Comparison of ENCODE assay signal across 17 cellular contexts in the genomic region with DNA sequence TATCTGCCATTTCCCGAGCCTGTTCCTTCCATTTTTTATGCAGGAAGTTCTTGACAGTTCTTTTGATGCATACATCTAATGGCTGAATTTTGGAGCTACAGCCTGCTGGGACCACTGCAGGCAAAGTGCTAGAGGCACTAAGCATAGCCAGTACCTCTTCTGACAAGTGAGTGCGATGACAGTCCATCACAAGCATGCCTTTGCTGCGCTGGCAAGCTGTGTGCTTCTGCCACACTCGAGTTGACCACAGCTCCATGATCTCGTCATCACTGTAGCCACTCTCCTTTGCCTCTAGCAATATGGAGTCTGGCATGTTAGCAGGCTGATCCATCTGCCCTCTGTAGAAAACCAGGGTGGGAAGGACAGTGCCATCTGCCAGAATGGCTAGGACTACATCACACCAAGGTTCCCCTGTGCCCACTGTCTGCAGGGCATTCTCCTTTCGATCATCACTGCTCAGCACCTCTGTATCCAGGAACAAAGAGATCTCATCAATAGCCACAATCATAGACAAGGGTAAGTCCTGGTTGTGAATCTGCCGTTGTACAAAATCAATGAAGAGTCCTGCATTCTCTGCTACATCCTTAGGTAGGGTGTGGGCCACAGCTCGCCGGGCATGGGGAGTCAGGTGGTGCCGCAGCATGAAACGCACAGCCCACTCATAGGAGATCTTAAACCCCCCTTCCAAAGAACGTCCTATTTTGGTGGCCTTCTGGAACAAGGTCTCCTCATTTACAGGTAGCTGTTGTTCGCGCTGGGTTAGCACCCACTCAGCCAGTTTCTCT. TPM values are rescaled to one million over a fixed set of nuclear protein-coding genes. Genes with fewer than 3 reads are reported as not detected.
A peak's percentile ranks its signal among the peaks of the same experiment; 100 is the strongest.
DNase-seq lines count a peak whose midpoint lies in the region; ATAC-seq and TF ChIP-seq lines count a peak whose summit lies in the region.
"Had no signal": no experiment of that assay in that cellular context is flagged by ENCODE, and none has a peak within 500 bp of the region (broad histone marks: within the 10 kb centered on the region; RNA-seq: fewer than 3 reads in every experiment).

No MANE protein-coding gene starts in this region.

- H3K4me1 ChIP-seq in right atrium auricular region (peaks cover 0 to 10% of the 10 kb centered on the region in 2 donors), upper lobe of right lung (peaks cover 8% of the 10 kb centered on the region)

- no peak for DNase-seq in Right ventricle myocardium superior
- DNase-seq in right atrium auricular region (ENCODE audit: low spot score) = no peak
- no peak for DNase-seq in T-helper 17 cell
- DNase-seq in left cardiac atrium = no peak
- DNase-seq in upper lobe of right lung = no peak
- DNase-seq: DMS79; kidney; mesenchymal stem cell; NCI-H1105; NCI-H2081 treated with DMSO at 0.1 percent for 48 hours; stimulated activated CD4-positive, alpha-beta T cell treated with anti-CD3 and anti-CD28 coated beads, Interleukin-4, amount 100 ng/mL, for 4 hours had no signal

- peak overlapping the region; percentile 65 for H3K27ac Mint-ChIP-seq in T-helper 17 cell
- H3K27ac Mint-ChIP-seq: nephron, progenitor cell of endocrine pancreas had no signal

- H3K4me1 Mint-ChIP-seq in T-helper 17 cell = peaks cover 14% of the 10 kb centered on the region

- no peak for TF ChIP-seq CTCF in right atrium auricular region (IDR thresholded peaks at IDR 0.05)
- TF ChIP-seq CTCF in upper lobe of right lung (IDR thresholded peaks at IDR 0.05) = no peak

- peaks cover 8% of the 10 kb centered on the region for H3K36me3 Mint-ChIP-seq in T-helper 17 cell (ENCODE audit: low read depth)

- H3K9me3 ChIP-seq in right atrium auricular region (no peaks in the 10 kb centered on the region), T-helper 17 cell (ENCODE audit: control insufficient read depth, low read length, poor library complexity, severe bottlenecking) (no peaks in the 10 kb centered on the region), upper lobe of right lung (no peaks in the 10 kb centered on the region)

- H3K36me3 ChIP-seq in right atrium auricular region = peaks cover 91% of the 10 kb centered on the region
- peaks cover 98% of the 10 kb centered on the region for H3K36me3 ChIP-seq in upper lobe of right lung

- intact Hi-C loops in Right ventricle myocardium superior (cut with DNase I) (no loop called here), left cardiac atrium (cut with DNase I) (no loop called here), upper lobe of right lung (cut with DNase I) (no loop called here)

- H3K27ac ChIP-seq in right atrium auricular region = peak overlapping the region in 1 of 2 donors; percentile 12
- no peak overlapping the region for H3K27ac ChIP-seq in upper lobe of right lung

- no peaks in the 10 kb centered on the region for H3K27me3 Mint-ChIP-seq in T-helper 17 cell
- H3K27me3 Mint-ChIP-seq: progenitor cell of endocrine pancreas had no signal

- no peaks in the 10 kb centered on the region for H3K27me3 ChIP-seq in right atrium auricular region
- no peaks in the 10 kb centered on the region for H3K27me3 ChIP-seq in upper lobe of right lung

- H3K4me3 Mint-ChIP-seq in T-helper 17 cell = no peak overlapping the region
- H3K4me3 Mint-ChIP-seq: nephron had no signal

- ATAC-seq in Right ventricle myocardium superior (ENCODE audit: poor library complexity) (peak; percentile 63), T-helper 17 cell (no peak), left cardiac atrium (peak; percentile 60 to 76), upper lobe of right lung (peak; percentile 13), GM21515 (IDR thresholded peaks at IDR 0.05; ENCODE audit: unreplicated experiment) (no peak), HG02970 (IDR thresholded peaks at IDR 0.05; ENCODE audit: low FRiP score, unreplicated experiment) (no peak), HG03442 (IDR thresholded peaks at IDR 0.05; ENCODE audit: unreplicated experiment) (no peak)

- H3K4me3 ChIP-seq in right atrium auricular region = no peak overlapping the region
- H3K4me3 ChIP-seq in upper lobe of right lung = no peak overlapping the region
- H3K4me3 ChIP-seq: smooth muscle cell had no signal

RNA-seq across cellular contexts. Expression of gene PSMB4, which starts 6.0 kb away (rescaled TPM):
- 177 TPM for total RNA-seq in Right ventricle myocardium superior
- total RNA-seq in right atrium auricular region = 100 to 1,000 TPM; 179 to 204 TPM
- 100 to 1,000 TPM; 283 to 299 TPM for total RNA-seq in T-helper 17 cell
- total RNA-seq in left cardiac atrium = 100 to 1,000 TPM; 163 to 197 TPM
- 177 TPM for total RNA-seq in upper lobe of right lung

RNA-seq across cellular contexts. Expression of gene SELENBP1, which starts 32.9 kb away (rescaled TPM):
- total RNA-seq in Right ventricle myocardium superior (119 TPM), right atrium auricular region (10 to 100 TPM; 41.7 to 43.6 TPM), T-helper 17 cell (not detected), left cardiac atrium (10 to 100 TPM; 30.6 to 82.2 TPM), upper lobe of right lung (321 TPM)

RNA-seq across cellular contexts. Expression of gene POGZ, which starts 53.9 kb away (rescaled TPM):
- total RNA-seq in Right ventricle myocardium superior (42.0 TPM), right atrium auricular region (10 to 100 TPM; 21.8 to 29.2 TPM), T-helper 17 cell (100 to 1,000 TPM in 1 of 2 donors, 10 to 100 TPM in 1; 94.9 to 105 TPM), left cardiac atrium (10 to 100 TPM; 46.6 to 47.1 TPM), upper lobe of right lung (96.3 TPM)

RNA-seq across cellular contexts. Expression of gene RFX5, which starts 58.3 kb away (rescaled TPM):
- total RNA-seq in Right ventricle myocardium superior (16.3 TPM), right atrium auricular region (10 to 100 TPM; 17.9 to 20.2 TPM), T-helper 17 cell (100 to 1,000 TPM in 1 of 2 donors, 10 to 100 TPM in 1; 81.5 to 105 TPM), left cardiac atrium (10 to 100 TPM; 23.1 to 23.8 TPM), upper lobe of right lung (45.8 TPM)

Comparison
In these comparisons a context has a peak if more than half of its experiments do, and no peak if none do; other contexts are left out.
1. ATAC-seq: peak in Right ventricle myocardium superior (single experiment), left cardiac atrium (2 of 2) and upper lobe of right lung (single experiment); none in T-helper 17 cell (single experiment), GM21515 (single experiment), HG02970 (single experiment) and HG03442 (single experiment).
2. RNA of gene SELENBP1, which starts 32.9 kb away (total RNA-seq): 321 TPM in upper lobe of right lung (single experiment), 119 TPM in Right ventricle myocardium superior (single experiment), 30.6 to 82.2 TPM in left cardiac atrium and 41.7 to 43.6 TPM in right atrium auricular region; not detected in T-helper 17 cell; every median in the first group is over 10 times any median in the second.